24 cellular contexts compared by ENCODE assay signal in genomic region chr5:134637106-134637721, GRCh38. TPM values are rescaled to one million over a fixed set of nuclear protein-coding genes. Genes with fewer than 3 reads are reported as not detected.
DNase-seq lines count a peak whose midpoint lies in the region; FAIRE-seq and TF ChIP-seq lines count a peak whose summit lies in the region.
"Had no signal": no experiment of that assay in that cellular context is flagged by ENCODE, and none has a peak within 500 bp of the region (broad histone marks: within the 10 kb centered on the region; RNA-seq: fewer than 3 reads in every experiment).

No MANE protein-coding gene starts in this region.

- H3K9ac ChIP-seq in endothelial cell of umbilical vein (replicated peaks; ENCODE audit: extremely low read depth, insufficient read depth, low read length), result no peak overlapping the region
- H3K9ac ChIP-seq: KMS-11 had no signal

- peak; percentile 43 for FAIRE-seq in endothelial cell of umbilical vein (lab: Jason Lieb, UNC)
- FAIRE-seq: H54, pancreas had no signal

- in situ Hi-C loops in ACHN (cut with HindIII; ENCODE audit: low pct_ligation_motif_present, low pct_unique_long_range_greater_than_20kb, low sequenced_read_pairs), result no loop called here

- H3K9me3 ChIP-seq in endothelial cell of umbilical vein (replicated peaks; ENCODE audit: control insufficient read depth, insufficient read depth, low read length), result no peaks in the 10 kb centered on the region
- no peaks in the 10 kb centered on the region for H3K9me3 ChIP-seq in A673 (ENCODE audit: low read depth, low read length, poor library complexity, severe bottlenecking)
- H3K9me3 ChIP-seq: pancreas, sigmoid colon, SJSA1, suprapubic skin had no signal

- CTCF ChIA-PET in endothelial cell of umbilical vein (lab: Charles Lee), result no interaction called here
- CTCF ChIA-PET in A673 (lab: Charles Lee), result no interaction called here

- no peak overlapping the region for H3K4me2 ChIP-seq in endothelial cell of umbilical vein (ENCODE audit: insufficient read depth, low read length)
- H3K4me2 ChIP-seq: KMS-11 had no signal

- H3K9me1 ChIP-seq in endothelial cell of umbilical vein (replicated peaks; ENCODE audit: control insufficient read depth, extremely low read depth, insufficient read depth, low read length), result no peaks in the 10 kb centered on the region

- no peaks in the 10 kb centered on the region for H3K4me1 ChIP-seq in endothelial cell of umbilical vein (ENCODE audit: control insufficient read depth, extremely low read depth, insufficient read depth, low read length)
- H3K4me1 ChIP-seq in A673 (ENCODE audit: insufficient read depth, low read length, poor library complexity, severe bottlenecking), result no peaks in the 10 kb centered on the region
- H3K4me1 ChIP-seq: SJSA1 had no signal

- DNase-seq in HT-29 (ENCODE audit: low spot score) (peak; percentile 22), endothelial cell of umbilical vein (ENCODE audit: low read depth, low spot score) (no peak), mucosa of gallbladder (ENCODE audit: low spot score) (peak; percentile 31), A673 (ENCODE audit: low spot score) (no peak), ACHN (no peak), foreskin fibroblast (no peak)
- no peak for DNase-seq in activated CD8-positive, alpha-beta memory T cell treated with anti-CD3 and anti-CD28 coated beads for 24 hours
- DNase-seq: activated CD4-positive, alpha-beta T cell treated with anti-CD3 and anti-CD28 coated beads, Interleukin-2, amount 10 ng/mL, durations not matched to agents 7 days and 5 days; CD4-positive, CD25-positive, alpha-beta regulatory T cell; DMS153; effector CD8-positive, alpha-beta T cell; GF-D8; kidney glomerular epithelial cell; mesenchymal stem cell; natural killer cell; NCI-H1092 treated with DMSO at 0.1 percent for 48 hours; NCI-H2029; sigmoid colon had no signal

- H3K36me3 ChIP-seq in endothelial cell of umbilical vein (ENCODE audit: control insufficient read depth in 2 of 2, extremely low read depth in 1 of 2, insufficient read depth in 2 of 2, low read length in 2 of 2) (no peaks in the 10 kb centered on the region), A673 (ENCODE audit: insufficient read depth, low read length, poor library complexity, severe bottlenecking) (no peaks in the 10 kb centered on the region)
- H3K36me3 ChIP-seq: pancreas, sigmoid colon, suprapubic skin had no signal

- peaks cover 2% of the 10 kb centered on the region for H3K79me2 ChIP-seq in endothelial cell of umbilical vein (ENCODE audit: control insufficient read depth, insufficient read depth, low read length)

- no peak for TF ChIP-seq POLR2A in endothelial cell of umbilical vein (IDR thresholded peaks at IDR 0.05; ENCODE audit: low read depth, low read length)

- H3K27me3 ChIP-seq in endothelial cell of umbilical vein (ENCODE audit: control insufficient read depth in 2 of 2, insufficient read depth in 2 of 2, low read length in 2 of 2) (no peaks in the 10 kb centered on the region), A673 (replicated peaks; ENCODE audit: insufficient read depth, low read depth, low read length, poor library complexity) (no peaks in the 10 kb centered on the region)
- H3K27me3 ChIP-seq: pancreas, sigmoid colon, SJSA1, suprapubic skin had no signal

- H2AFZ ChIP-seq in endothelial cell of umbilical vein (ENCODE audit: low read depth, low read length), result no peak overlapping the region

- no peaks in the 10 kb centered on the region for H4K20me1 ChIP-seq in endothelial cell of umbilical vein (replicated peaks; ENCODE audit: control insufficient read depth, extremely low read depth, insufficient read depth, low read length)

- H3K4me3 ChIP-seq in endothelial cell of umbilical vein (replicated peaks in 1 of 3; ENCODE audit: insufficient read depth in 1 of 3, low read depth in 1 of 3, low read length in 3 of 3) (no peak overlapping the region), A673 (ENCODE audit: low read depth, low read length, poor library complexity, severe bottlenecking) (no peak overlapping the region), foreskin fibroblast (ENCODE audit: low read depth in 1 of 2, low read length in 2 of 2) (no peak overlapping the region)
- H3K4me3 ChIP-seq: pancreas, sigmoid colon, SJSA1, suprapubic skin had no signal

- no TSS peak for BruUV-seq in endothelial cell of umbilical vein (replicated peaks; lab: Mats Ljungman, UMichigan)
- no TSS peak for BruUV-seq in A673 (replicated peaks; lab: Mats Ljungman, UMichigan)

- dilution Hi-C loops in endothelial cell of umbilical vein (cut with MboI; ENCODE audit: extremely low pct_ligation_motif_present, low sequenced_read_pairs), result no loop called here

- no peak for TF ChIP-seq CTCF in C4-2B (conservative IDR thresholded peaks at IDR 0.05)
- TF ChIP-seq CTCF in endothelial cell of umbilical vein (IDR thresholded peaks at IDR 0.05; ENCODE audit: extremely low read depth in 1 of 2, insufficient read depth in 1 of 2, low read depth in 1 of 2, low read length in 2 of 2), result no peak
- TF ChIP-seq CTCF in A673 (conservative IDR thresholded peaks at IDR 0.05; ENCODE audit: low read depth, low read length), result no peak
- TF ChIP-seq CTCF in foreskin fibroblast (IDR thresholded peaks at IDR 0.05; ENCODE audit: low read depth, low read length), result no peak

- intact Hi-C loops in endothelial cell of umbilical vein (cut with micrococcal nuclease) (no loop called here), A673 (cut with micrococcal nuclease; ENCODE audit: unreplicated experiment) (no loop called here)

- POLR2A ChIA-PET in endothelial cell of umbilical vein (lab: Charles Lee), result no interaction called here
- POLR2A ChIA-PET in A673 (lab: Charles Lee; ENCODE audit: low non-redundant PET), result no interaction called here

- H3K27ac ChIP-seq in C4-2B (peak overlapping the region; percentile 53), endothelial cell of umbilical vein (ENCODE audit: insufficient read depth, low read depth, low read length) (no peak overlapping the region), A673 (ENCODE audit: low read depth, low read length, poor library complexity, severe bottlenecking) (no peak overlapping the region)
- H3K27ac ChIP-seq: KMS-11, sigmoid colon, SJSA1, suprapubic skin had no signal

TF ChIP-seq in endothelial cell of umbilical vein, 7 proteins besides CTCF, POLR2A, EP300 and RAD21:
- TF ChIP-seq FOS (IDR thresholded peaks at IDR 0.05; ENCODE audit: borderline replicate concordance, insufficient read depth, low read length) (no peak), MYC (IDR thresholded peaks at IDR 0.05; ENCODE audit: low read depth, low read length) (no peak), POLR2AphosphoS5 (IDR thresholded peaks at IDR 0.05; ENCODE audit: insufficient read depth, low read depth, low read length) (no peak), MAX (IDR thresholded peaks at IDR 0.05; ENCODE audit: insufficient read depth, insufficient read length) (no peak), GATA2 (IDR thresholded peaks at IDR 0.05; ENCODE audit: insufficient read depth, insufficient read length, low read depth, low read length) (no peak), JUN (IDR thresholded peaks at IDR 0.05; ENCODE audit: borderline replicate concordance, insufficient read depth, insufficient read length, low read depth) (no peak), EZH2 (IDR thresholded peaks at IDR 0.05; ENCODE audit: borderline replicate concordance, low read depth, low read length, severe bottlenecking) (no peak)

RNA-seq across cellular contexts. Expression of gene SAR1B, which starts 4.6 kb away (rescaled TPM):
- 23.6 and 23.8 TPM in 2 replicates for total RNA-seq in HT-29 (2014; rRNA removed; shearing (Covaris generic))
- total RNA-seq in endothelial cell of umbilical vein, result 56.2 and 62.5 TPM in 2 replicates
- polyA plus RNA-seq in endothelial cell of umbilical vein, result 13.1 and 18.6 TPM in 2 replicates
- 29.8 and 33.5 TPM in 2 replicates for polyA plus RNA-seq in endothelial cell of umbilical vein (2011; cell fraction: cytosol; rRNA removed)
- 17.7 and 23.7 TPM in 2 replicates for polyA plus RNA-seq in endothelial cell of umbilical vein (2011; cell fraction: nucleus; rRNA removed)
- 36.8 and 55.9 TPM in 2 replicates for polyA plus RNA-seq in endothelial cell of umbilical vein (2012)
- 31.6 and 34.7 TPM in 2 replicates for polyA minus RNA-seq in endothelial cell of umbilical vein
- polyA minus RNA-seq in endothelial cell of umbilical vein (2011; cell fraction: cytosol; rRNA and poly(A)+ RNA removed), result 27.8 TPM
- polyA minus RNA-seq in endothelial cell of umbilical vein (2011; cell fraction: nucleus; rRNA and poly(A)+ RNA removed), result 13.1 and 14.6 TPM in 2 replicates
- 102 TPM for total RNA-seq in mucosa of gallbladder
- total RNA-seq in A673 (2021), result 52.4 and 53.6 TPM in 2 replicates

RNA-seq across cellular contexts. Expression of gene SEC24A, which starts 11.4 kb away (rescaled TPM):
- total RNA-seq in HT-29 (2014; rRNA removed; shearing (Covaris generic)), result 6.2 and 6.7 TPM in 2 replicates
- 28.6 and 30.0 TPM in 2 replicates for total RNA-seq in endothelial cell of umbilical vein
- 19.8 and 20.4 TPM in 2 replicates for polyA plus RNA-seq in endothelial cell of umbilical vein
- 16.1 and 16.5 TPM in 2 replicates for polyA plus RNA-seq in endothelial cell of umbilical vein (2011; cell fraction: cytosol; rRNA removed)
- polyA plus RNA-seq in endothelial cell of umbilical vein (2011; cell fraction: nucleus; rRNA removed), result 25.0 and 25.5 TPM in 2 replicates
- 15.2 and 16.8 TPM in 2 replicates for polyA plus RNA-seq in endothelial cell of umbilical vein (2012)
- 48.5 and 52.0 TPM in 2 replicates for polyA minus RNA-seq in endothelial cell of umbilical vein
- 13.7 TPM for polyA minus RNA-seq in endothelial cell of umbilical vein (2011; cell fraction: cytosol; rRNA and poly(A)+ RNA removed)
- polyA minus RNA-seq in endothelial cell of umbilical vein (2011; cell fraction: nucleus; rRNA and poly(A)+ RNA removed), result 43.1 and 55.0 TPM in 2 replicates
- 27.7 TPM for total RNA-seq in mucosa of gallbladder
- total RNA-seq in A673 (2021), result 22.0 TPM in 2 replicates

Comparison
In these comparisons a context has a peak if more than half of its experiments do, and no peak if none do; other contexts are left out.
1. DNase-seq: peak in HT-29 (single experiment) and mucosa of gallbladder (single experiment); none in endothelial cell of umbilical vein (single experiment), activated CD8-positive, alpha-beta memory T cell treated with anti-CD3 and anti-CD28 coated beads for 24 hours (single experiment), A673 (single experiment), ACHN (single experiment) and foreskin fibroblast (0 of 2).